ENCODE assay signal across 10 cellular contexts in the genomic region with DNA sequence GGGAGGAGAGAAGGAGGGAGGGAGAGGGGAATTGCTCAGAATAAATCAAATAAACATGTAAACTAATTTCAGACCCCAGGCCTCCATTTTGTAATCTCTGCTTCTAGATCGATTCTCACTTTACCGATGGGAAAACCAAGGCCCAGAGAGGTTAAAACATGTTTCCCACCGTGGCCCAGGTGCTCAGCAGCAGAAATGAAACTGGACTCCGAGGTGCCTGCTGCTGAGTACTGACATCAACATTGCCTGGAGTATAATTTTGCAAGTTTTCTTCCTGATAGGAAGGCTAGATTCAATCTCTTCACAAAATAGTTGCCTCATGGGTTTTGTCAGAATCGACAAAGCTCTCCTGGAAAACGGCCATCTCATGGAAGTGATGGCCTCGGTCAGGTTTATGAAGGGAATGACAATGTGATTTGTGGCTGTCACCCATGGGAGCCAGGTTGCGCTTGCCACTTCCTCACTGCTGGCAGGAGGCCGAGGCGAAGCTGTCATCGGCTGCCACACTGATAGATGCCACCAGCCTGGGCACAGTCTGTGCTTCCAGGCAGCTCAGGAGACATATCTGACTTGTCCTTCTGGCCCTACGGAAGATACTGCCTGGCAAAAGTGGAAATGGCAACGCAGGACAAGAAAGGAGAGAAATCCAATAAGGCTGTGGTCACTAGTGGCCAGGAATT.
A peak's percentile ranks its signal among the peaks of the same experiment; 100 is the strongest.
DNase-seq lines count a peak whose midpoint lies in the region; ATAC-seq, FAIRE-seq and TF ChIP-seq lines count a peak whose summit lies in the region.
"Had no signal": no experiment of that assay in that cellular context is flagged by ENCODE, and none has a peak within 500 bp of the region (broad histone marks: within the 10 kb centered on the region; RNA-seq: fewer than 3 reads in every experiment).

No MANE protein-coding gene starts in this region.

- 80 to 87% methylated on average over 5 of the region's 13 CpGs for WGBS in gastroesophageal sphincter (ENCODE audit: low coverage in 1 of 2), 2 donors

- no peaks in the 10 kb centered on the region for H3K9me3 ChIP-seq in gastroesophageal sphincter

- H3K36me3 ChIP-seq in bronchial epithelial cell (ENCODE audit: control insufficient read depth, insufficient read depth, low read length), result no peaks in the 10 kb centered on the region
- H3K36me3 ChIP-seq in gastroesophageal sphincter, result no peaks in the 10 kb centered on the region

- DNase-seq in GM10248 (ENCODE audit: extremely low spot score) (peak; percentile 9), GM20000 (ENCODE audit: low spot score) (peak; percentile 6), bronchial epithelial cell (ENCODE audit: low read depth) (peak; percentile 17), T-cell (no peak), hepatic stellate cell (ENCODE audit: low spot score) (no peak)
- no peak for DNase-seq in activated CD4-positive, alpha-beta T cell treated with anti-CD3 and anti-CD28 coated beads, Interleukin-2, amount 50 U/mL, for 1 hour
- DNase-seq: NCI-H146 had no signal

- H3K4me1 Mint-ChIP-seq in T-cell, result peaks cover 0 to 7% (median 3%) of the 10 kb centered on the region in 3 donors

- no peaks in the 10 kb centered on the region for H3K36me3 Mint-ChIP-seq in T-cell

- TF ChIP-seq POLR2A in gastroesophageal sphincter (IDR thresholded peaks at IDR 0.05), result no peak

- no peaks in the 10 kb centered on the region for H3K27me3 ChIP-seq in bronchial epithelial cell (ENCODE audit: control insufficient read depth, insufficient read depth, low read length)
- no peaks in the 10 kb centered on the region for H3K27me3 ChIP-seq in gastroesophageal sphincter

- H3K27me3 Mint-ChIP-seq in T-cell, result peaks cover 0 to 10% of the 10 kb centered on the region in 2 donors

- no peak overlapping the region for H3K4me3 Mint-ChIP-seq in T-cell
- H3K4me3 Mint-ChIP-seq: GM23338 had no signal

- no peaks in the 10 kb centered on the region for H3K4me1 ChIP-seq in gastroesophageal sphincter

- no peak overlapping the region for H3K27ac ChIP-seq in gastroesophageal sphincter

- no peak for FAIRE-seq in bronchial epithelial cell (lab: Jason Lieb, UNC)

- ATAC-seq in HG03064 (IDR thresholded peaks at IDR 0.05; ENCODE audit: low read depth, unreplicated experiment) (peak; percentile 53), T-cell (replicated peaks in 1 of 4) (no peak), gastroesophageal sphincter (no peak)
- ATAC-seq: GM23338 had no signal

- TF ChIP-seq EP300 in gastroesophageal sphincter (IDR thresholded peaks at IDR 0.05), result no peak

- H3K27ac Mint-ChIP-seq in T-cell, result no peak overlapping the region
- H3K27ac Mint-ChIP-seq: GM23338 had no signal

- peaks cover 7 to 13% (median 10%) of the 10 kb centered on the region in 3 donors for H3K9me3 Mint-ChIP-seq in T-cell

- no peak for TF ChIP-seq CTCF in GM10248 (IDR thresholded peaks at IDR 0.05; ENCODE audit: control extremely low read depth, extremely low read depth, low read depth, missing control alignments)
- TF ChIP-seq CTCF in GM20000 (IDR thresholded peaks at IDR 0.05; ENCODE audit: extremely low read depth, missing control alignments), result no peak
- TF ChIP-seq CTCF in bronchial epithelial cell (IDR thresholded peaks at IDR 0.05; ENCODE audit: insufficient read depth, low read length, severe bottlenecking), result no peak
- no peak for TF ChIP-seq CTCF in gastroesophageal sphincter (IDR thresholded peaks at IDR 0.05)

- no peak overlapping the region for H3K4me3 ChIP-seq in bronchial epithelial cell (ENCODE audit: low read depth, low read length)
- H3K4me3 ChIP-seq in gastroesophageal sphincter, result no peak overlapping the region
- H3K4me3 ChIP-seq: GM23338 had no signal

- CTCF ChIA-PET in GM10248 (lab: Yijun Ruan, JAX) (interaction anchor here (1.0 to 2.3 kb wide), 2 partner anchors 10 to 11 kb away, joined by 5 to 8 read pairs; no protein-coding TSS in a partner anchor), T-cell (lab: Charles Lee) (no interaction called here)

- POLR2A ChIA-PET in GM10248 (lab: Yijun Ruan, JAX) (no interaction called here), T-cell (lab: Charles Lee) (no interaction called here)

Comparison
In these comparisons a context has a peak if more than half of its experiments do, and no peak if none do; other contexts are left out.
1. DNase-seq: peak in GM10248 (single experiment), GM20000 (single experiment) and bronchial epithelial cell (single experiment); none in T-cell (0 of 34), activated CD4-positive, alpha-beta T cell treated with anti-CD3 and anti-CD28 coated beads, Interleukin-2, amount 50 U/mL, for 1 hour (single experiment) and hepatic stellate cell (single experiment).